17 cellular contexts compared by ENCODE assay signal in genomic region chr17:279356-279755, GRCh38.
"Had no signal": no experiment of that assay in that cellular context is flagged by ENCODE, and none has a peak within 500 bp of the region (broad histone marks: within the 10 kb centered on the region; RNA-seq: fewer than 3 reads in every experiment).

No MANE protein-coding gene starts in this region.

- H3K9me3 ChIP-seq: body of pancreas, ovary, suprapubic skin had no signal

- H3K27ac Mint-ChIP-seq: activated CD4-positive, alpha-beta T cell treated with anti-CD3 and anti-CD28 coated beads, Interleukin-2, amount 10 ng/mL, durations not matched to agents 7 days and 5 days; T-helper 17 cell; type B pancreatic cell had no signal

- H3K4me3 Mint-ChIP-seq: activated CD4-positive, alpha-beta T cell treated with anti-CD3 and anti-CD28 coated beads, Interleukin-2, amount 10 ng/mL, durations not matched to agents 7 days and 5 days; central memory CD8-positive, alpha-beta T cell; neural crest cell; T-helper 17 cell; type B pancreatic cell had no signal

- H3K36me3 ChIP-seq: ovary, suprapubic skin had no signal

- H3K4me3 ChIP-seq: body of pancreas, ovary, suprapubic skin had no signal

- H3K27ac ChIP-seq: ovary, suprapubic skin had no signal

- H3K9me3 Mint-ChIP-seq: activated CD4-positive, alpha-beta T cell treated with anti-CD3 and anti-CD28 coated beads, Interleukin-2, amount 10 ng/mL, durations not matched to agents 7 days and 5 days; central memory CD8-positive, alpha-beta T cell; neural crest cell; type B pancreatic cell had no signal

- DNase-seq: activated CD4-positive, CD25-positive, alpha-beta regulatory T cell; activated naive CD4-positive, alpha-beta T cell treated with anti-CD3 and anti-CD28 coated beads, Interleukin-2, amount 50 U/mL, for 16 hours; amniotic stem cell; body of pancreas; cortex of kidney; effector memory CD4-positive, alpha-beta T cell; foreskin fibroblast; mesendoderm; stimulated activated naive CD4-positive, alpha-beta T cell treated with Interleukin-2 at 50 U/mL for 16 hours; T-helper 17 cell had no signal

- H3K27me3 Mint-ChIP-seq: activated CD4-positive, alpha-beta T cell treated with anti-CD3 and anti-CD28 coated beads, Interleukin-2, amount 10 ng/mL, durations not matched to agents 7 days and 5 days; type B pancreatic cell had no signal

- H3K4me1 Mint-ChIP-seq: activated CD4-positive, alpha-beta T cell treated with anti-CD3 and anti-CD28 coated beads, Interleukin-2, amount 10 ng/mL, durations not matched to agents 7 days and 5 days; central memory CD8-positive, alpha-beta T cell; neural crest cell had no signal

- H3K27me3 ChIP-seq: body of pancreas, ovary, suprapubic skin had no signal

- ATAC-seq: body of pancreas, left lobe of liver, T-helper 17 cell had no signal
